14 cellular contexts compared by ENCODE assay signal in genomic region chr20:22507240-22507961, GRCh38.
DNase-seq lines count a peak whose midpoint lies in the region; TF ChIP-seq lines count a peak whose summit lies in the region.
"Had no signal": no experiment of that assay in that cellular context is flagged by ENCODE, and none has a peak within 500 bp of the region (broad histone marks: within the 10 kb centered on the region; RNA-seq: fewer than 3 reads in every experiment).

No MANE protein-coding gene starts in this region.

- peaks cover 11% of the 10 kb centered on the region; the same call in 1 of the 2 replicates for H3F3A ChIP-seq in MM.1S (ENCODE audit: insufficient read depth, low read length)

- H3K4me3 ChIP-seq in MM.1S (ENCODE audit: low read length) (no peak overlapping the region), spleen (no peak overlapping the region)
- H3K4me3 ChIP-seq: SK-N-MC had no signal

- H3K9me2 ChIP-seq in MM.1S (replicated peaks; ENCODE audit: insufficient read depth, low read length) = no peaks in the 10 kb centered on the region

- H3K27me3 ChIP-seq in MM.1S (replicated peaks; ENCODE audit: insufficient read depth, low read length) = no peaks in the 10 kb centered on the region
- H3K27me3 ChIP-seq in spleen (replicated peaks in 1 of 7) = no peaks in the 10 kb centered on the region

- H3K9ac ChIP-seq in MM.1S (ENCODE audit: low read length) = no peak overlapping the region

- no peaks in the 10 kb centered on the region for H3K9me3 Mint-ChIP-seq in progenitor cell of endocrine pancreas (ENCODE audit: low read depth)

- H3K27me3 Mint-ChIP-seq in progenitor cell of endocrine pancreas = no peaks in the 10 kb centered on the region
- H3K27me3 Mint-ChIP-seq: T-cell had no signal

- TF ChIP-seq CTCF in MM.1S (IDR thresholded peaks at IDR 0.05; ENCODE audit: low read length) (no peak), progenitor cell of endocrine pancreas (IDR thresholded peaks at IDR 0.05; ENCODE audit: unreplicated experiment) (no peak), GM13976 (IDR thresholded peaks at IDR 0.05; ENCODE audit: borderline replicate concordance, control extremely low read depth, extremely low read depth, insufficient read depth, missing control alignments) (no peak), spleen (IDR thresholded peaks at IDR 0.05 in 8 of 11, conservative IDR thresholded peaks at IDR 0.05 in 3 of 11) (no peak)

- H3K4me1 Mint-ChIP-seq in progenitor cell of endocrine pancreas (ENCODE audit: low read depth) = peaks cover 60% of the 10 kb centered on the region
- H3K4me1 Mint-ChIP-seq: T-cell had no signal

- intact Hi-C loops in spleen (cut with DNase I; ENCODE audit: low total_unique reads) = no loop called here

- H3K36me3 Mint-ChIP-seq in progenitor cell of endocrine pancreas (ENCODE audit: insufficient read depth) = no peaks in the 10 kb centered on the region
- H3K36me3 Mint-ChIP-seq: T-cell had no signal

- DNase-seq in DMS53 treated with DMSO at 0.1 percent for 48 hours (lab: John Stamatoyannopoulos, UW; ENCODE audit: unreplicated experiment) (peak; percentile 82), MM.1S (peak; percentile 92), RPMI8226 (peak; percentile 78), progenitor cell of endocrine pancreas (ENCODE audit: low spot score, unreplicated experiment) (no peak), NCI-H187 treated with DMSO at 0.1 percent for 48 hours (lab: John Stamatoyannopoulos, UW) (no peak), GM13976 (ENCODE audit: low spot score) (no peak), spleen (no peak)
- DNase-seq: DMS79, KBM-7, NCI-H1436 treated with DMSO at 0.1 percent for 48 hours, NCI-H446, NCI-H82, T-cell had no signal

- H3K36me3 ChIP-seq in MM.1S (replicated peaks; ENCODE audit: insufficient read depth, low read length) = no peaks in the 10 kb centered on the region
- H3K36me3 ChIP-seq in spleen = no peaks in the 10 kb centered on the region

- H3K79me2 ChIP-seq in MM.1S (ENCODE audit: low read length) = no peaks in the 10 kb centered on the region

- in situ Hi-C loops in GM13976 (cut with MboI; ENCODE audit: low sequenced_read_pairs, unreplicated experiment) = no loop called here

- H3K4me1 ChIP-seq in MM.1S (ENCODE audit: low read length) (peaks cover 12% of the 10 kb centered on the region), spleen (no peaks in the 10 kb centered on the region)

- peak overlapping the region; percentile 89 for H3K27ac Mint-ChIP-seq in progenitor cell of endocrine pancreas
- H3K27ac Mint-ChIP-seq: T-cell had no signal

- peak overlapping the region; percentile 52 for H3K4me2 ChIP-seq in MM.1S (ENCODE audit: low read depth, low read length)

- TF ChIP-seq POLR2A in spleen (IDR thresholded peaks at IDR 0.05) = no peak

- 76 to 94% (median 87%) methylated on average over 5 of the region's 5 CpGs for WGBS in spleen, 5 donors

- no peak overlapping the region for H2AFZ ChIP-seq in MM.1S (ENCODE audit: low read length)

- no peaks in the 10 kb centered on the region for H3K9me3 ChIP-seq in MM.1S (replicated peaks; ENCODE audit: insufficient read depth, low read length)
- no peaks in the 10 kb centered on the region for H3K9me3 ChIP-seq in spleen

- no peaks in the 10 kb centered on the region for H4K20me1 ChIP-seq in MM.1S (ENCODE audit: insufficient read depth, low read length)

- peak overlapping the region; percentile 38; the same call in 1 of the 2 replicates for H3K27ac ChIP-seq in MM.1S (ENCODE audit: low read length)
- no peak overlapping the region for H3K27ac ChIP-seq in spleen
- H3K27ac ChIP-seq: SK-N-MC had no signal

- no peak overlapping the region for H3K4me3 Mint-ChIP-seq in progenitor cell of endocrine pancreas (ENCODE audit: low read depth)
- H3K4me3 Mint-ChIP-seq: T-cell had no signal

Comparison
In these comparisons a context has a peak if more than half of its experiments do, and no peak if none do; other contexts are left out.
1. DNase-seq: peak in DMS53 treated with DMSO at 0.1 percent for 48 hours (single experiment), MM.1S (single experiment) and RPMI8226 (single experiment); none in progenitor cell of endocrine pancreas (single experiment), NCI-H187 treated with DMSO at 0.1 percent for 48 hours (single experiment), GM13976 (single experiment) and spleen (single experiment).